In the genomic region with DNA sequence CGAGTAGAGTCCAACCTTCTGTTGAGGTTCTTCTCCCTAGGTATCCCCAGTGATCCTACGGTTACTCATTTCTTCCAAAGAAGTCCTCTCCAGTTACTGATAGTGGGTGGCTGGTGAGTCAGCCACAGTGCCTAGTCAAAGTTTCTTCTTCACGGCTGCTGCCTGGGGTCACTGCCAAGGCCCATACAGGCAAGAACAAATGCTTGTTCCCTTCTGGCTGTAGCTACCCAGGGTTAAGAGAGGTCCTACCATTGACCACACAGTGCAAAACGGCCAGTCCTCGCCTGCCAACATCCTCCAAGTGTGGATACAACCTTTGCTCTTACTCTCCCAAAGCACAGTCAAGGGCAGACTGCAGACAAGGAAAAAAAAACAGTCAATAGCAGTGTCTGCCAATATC, we compare ENCODE assay signal across 9 cellular contexts. TPM values are rescaled to one million over a fixed set of nuclear protein-coding genes. Genes with fewer than 3 reads are reported as not detected.
A peak's percentile ranks its signal among the peaks of the same experiment; 100 is the strongest.
DNase-seq lines count a peak whose midpoint lies in the region; ATAC-seq lines count a peak whose summit lies in the region.
"Had no signal": no experiment of that assay in that cellular context is flagged by ENCODE, and none has a peak within 500 bp of the region (broad histone marks: within the 10 kb centered on the region; RNA-seq: fewer than 3 reads in every experiment).

No MANE protein-coding gene starts in this region.

- no peaks in the 10 kb centered on the region for H3K36me3 Mint-ChIP-seq in CD4-positive, CD25-positive, alpha-beta regulatory T cell

- no peak overlapping the region for H3K14ac ChIP-seq in trophoblast cell (ENCODE audit: low read length)

- peaks cover 14 to 29% (median 21%) of the 10 kb centered on the region in 4 donors for H3K4me1 Mint-ChIP-seq in CD4-positive, CD25-positive, alpha-beta regulatory T cell

- H3K9me3 ChIP-seq in CD4-positive, CD25-positive, alpha-beta regulatory T cell (ENCODE audit: control insufficient read depth in 2 of 2, low read length in 2 of 2): no peaks in the 10 kb centered on the region
- H3K9me3 ChIP-seq in skeletal muscle tissue (ENCODE audit: control insufficient read depth in 3 of 3, low read length in 3 of 3) (no peaks in the 10 kb centered on the region), trophoblast cell (ENCODE audit: insufficient read depth, low read depth, low read length) (no peaks in the 10 kb centered on the region)

- H3K9ac ChIP-seq in skeletal muscle tissue (ENCODE audit: low read depth in 1 of 3, low read length in 3 of 3) (no peak overlapping the region), trophoblast cell (ENCODE audit: low read length) (no peak overlapping the region)

- ATAC-seq in CD4-positive, CD25-positive, alpha-beta regulatory T cell (ENCODE audit: low read depth in 2 of 2): no peak

- no peaks in the 10 kb centered on the region for H3K27me3 ChIP-seq in CD4-positive, CD25-positive, alpha-beta regulatory T cell (ENCODE audit: control insufficient read depth, insufficient read depth, low read length)
- H3K27me3 ChIP-seq in skeletal muscle tissue (ENCODE audit: control insufficient read depth in 3 of 3, insufficient read depth in 3 of 3, low read length in 3 of 3): no peaks in the 10 kb centered on the region
- H3K27me3 ChIP-seq in trophoblast cell (ENCODE audit: insufficient read depth, low read length): no peaks in the 10 kb centered on the region

- no peak overlapping the region for H4K91ac ChIP-seq in trophoblast cell (ENCODE audit: low read depth, low read length)

- no peak overlapping the region for H3K4me2 ChIP-seq in trophoblast cell (ENCODE audit: low read length)

- H3K23ac ChIP-seq in trophoblast cell (ENCODE audit: low read length): no peak overlapping the region

- H3K36me3 ChIP-seq in CD4-positive, CD25-positive, alpha-beta regulatory T cell (ENCODE audit: control insufficient read depth, insufficient read depth, low read length): no peaks in the 10 kb centered on the region
- H3K36me3 ChIP-seq in skeletal muscle tissue (ENCODE audit: control insufficient read depth in 3 of 3, insufficient read depth in 3 of 3, low read length in 3 of 3): no peaks in the 10 kb centered on the region
- no peaks in the 10 kb centered on the region for H3K36me3 ChIP-seq in trophoblast cell (ENCODE audit: control insufficient read depth in 1 of 2, insufficient read depth in 2 of 2, low read length in 2 of 2)

- H3K18ac ChIP-seq in trophoblast cell (ENCODE audit: low read length): no peak overlapping the region

- H3K27ac ChIP-seq in CD4-positive, CD25-positive, alpha-beta regulatory T cell (ENCODE audit: insufficient read depth, low read length, poor library complexity, severe bottlenecking): no peak overlapping the region
- H3K27ac ChIP-seq in skeletal muscle tissue (ENCODE audit: low read depth, low read length) (peak overlapping the region; percentile 58), trophoblast cell (ENCODE audit: low read depth, low read length) (no peak overlapping the region)

- no peak overlapping the region for H4K12ac ChIP-seq in trophoblast cell (ENCODE audit: low read depth, low read length)

- H3K4me3 ChIP-seq in CD4-positive, CD25-positive, alpha-beta regulatory T cell (ENCODE audit: low read depth, low read length): no peak overlapping the region
- H3K4me3 ChIP-seq in skeletal muscle tissue (ENCODE audit: low read length in 3 of 3) (no peak overlapping the region), trophoblast cell (ENCODE audit: low read depth, low read length) (no peak overlapping the region)

- H2BK5ac ChIP-seq in trophoblast cell (ENCODE audit: low read depth, low read length, poor library complexity): no peak overlapping the region

- no peak overlapping the region for H3K4ac ChIP-seq in trophoblast cell (ENCODE audit: low read depth, low read length)

- H3K27me3 Mint-ChIP-seq in CD4-positive, CD25-positive, alpha-beta regulatory T cell: peaks cover 7% of the 10 kb centered on the region
- H3K27me3 Mint-ChIP-seq: dendritic cell treated with granulocyte-macrophage colony-stimulating factor and Interleukin-4, amounts not matched to agents 40 ng/mL and 50 ng/mL, for 4 days had no signal

- DNase-seq in CD4-positive, CD25-positive, alpha-beta regulatory T cell: no peak
- peak; percentile 72 for DNase-seq in activated CD4-positive, alpha-beta T cell treated with anti-CD3 and anti-CD28 coated beads for 48 hours
- peak; percentile 76 for DNase-seq in fibroblast of peridontal ligament (ENCODE audit: extremely low read depth)
- no peak for DNase-seq in 8988T
- no peak for DNase-seq in trophoblast cell
- DNase-seq in NCI-H1048 (lab: John Stamatoyannopoulos, UW): no peak
- DNase-seq in epidermal melanocyte (ENCODE audit: insufficient read length, low spot score): no peak

- no peak overlapping the region for H2BK120ac ChIP-seq in trophoblast cell (ENCODE audit: insufficient read depth, low read length, poor library complexity)

- H2BK12ac ChIP-seq in trophoblast cell (ENCODE audit: low read length): no peak overlapping the region

- WGBS in trophoblast cell (ENCODE audit: extremely low coverage, insufficient coverage, insufficient read length): no CpG with 5 or more reads among the region's 5 CpGs

- peaks cover 17% of the 10 kb centered on the region for H3K4me1 ChIP-seq in CD4-positive, CD25-positive, alpha-beta regulatory T cell (ENCODE audit: control insufficient read depth, insufficient read depth, low read length, poor library complexity, severe bottlenecking)
- peaks cover 6 to 19% (median 10%) of the 10 kb centered on the region in 3 donors for H3K4me1 ChIP-seq in skeletal muscle tissue (ENCODE audit: control insufficient read depth in 3 of 3, insufficient read depth in 3 of 3, low read length in 3 of 3)
- H3K4me1 ChIP-seq in trophoblast cell (ENCODE audit: control insufficient read depth in 1 of 2, insufficient read depth in 2 of 2, low read length in 2 of 2): no peaks in the 10 kb centered on the region

- H3K27ac Mint-ChIP-seq in CD4-positive, CD25-positive, alpha-beta regulatory T cell: peak overlapping the region in 2 of 3 donors; percentile 4 to 27
- H3K27ac Mint-ChIP-seq: dendritic cell treated with granulocyte-macrophage colony-stimulating factor and Interleukin-4, amounts not matched to agents 40 ng/mL and 50 ng/mL, for 4 days had no signal

- no peak overlapping the region for H3K4me3 Mint-ChIP-seq in CD4-positive, CD25-positive, alpha-beta regulatory T cell
- H3K4me3 Mint-ChIP-seq: dendritic cell treated with granulocyte-macrophage colony-stimulating factor and Interleukin-4, amounts not matched to agents 40 ng/mL and 50 ng/mL, for 4 days had no signal

- no peak overlapping the region for H2AFZ ChIP-seq in trophoblast cell (ENCODE audit: insufficient read depth, low read length, poor library complexity)

- no peak overlapping the region for H2AK5ac ChIP-seq in trophoblast cell (ENCODE audit: low read length)

- no peaks in the 10 kb centered on the region for H3K9me3 Mint-ChIP-seq in CD4-positive, CD25-positive, alpha-beta regulatory T cell
- H3K9me3 Mint-ChIP-seq: dendritic cell treated with granulocyte-macrophage colony-stimulating factor and Interleukin-4, amounts not matched to agents 40 ng/mL and 50 ng/mL, for 4 days had no signal

- H3K79me2 ChIP-seq in trophoblast cell (ENCODE audit: control insufficient read depth, insufficient read depth, low read length, poor library complexity): peaks cover 5% of the 10 kb centered on the region

- peaks cover 8% of the 10 kb centered on the region for H3K79me1 ChIP-seq in trophoblast cell (ENCODE audit: low read length)

- H4K8ac ChIP-seq in trophoblast cell (ENCODE audit: low read depth, low read length): no peak overlapping the region

RNA-seq across cellular contexts. Expression of a gene that starts 2.9 kb away (rescaled TPM):
- total RNA-seq in CD4-positive, CD25-positive, alpha-beta regulatory T cell: 113 TPM
- polyA plus RNA-seq in CD4-positive, CD25-positive, alpha-beta regulatory T cell: 100 to 1,000 TPM in 2 of 4 donors, 10 to 100 TPM in 2; 75.2 to 115 (median 103) TPM
- 37.1 TPM for total RNA-seq in skeletal muscle tissue
- 7.0 and 8.6 TPM in 2 replicates for polyA plus RNA-seq in trophoblast cell (2013)

Comparison
In these comparisons a context has a peak if more than half of its experiments do, and no peak if none do; other contexts are left out.
1. DNase-seq: peak in activated CD4-positive, alpha-beta T cell treated with anti-CD3 and anti-CD28 coated beads for 48 hours (single experiment) and fibroblast of peridontal ligament (single experiment); none in CD4-positive, CD25-positive, alpha-beta regulatory T cell (0 of 3), 8988T (single experiment), trophoblast cell (0 of 2), NCI-H1048 (single experiment) and epidermal melanocyte (single experiment).